In genomic region chr9:127388037-127388855, GRCh38 we compare ENCODE assay signal across 1 cellular context.
TF ChIP-seq lines count a peak whose summit lies in the region.

No MANE protein-coding gene starts in this region.

TF ChIP-seq in GM12878, 131 proteins besides CTCF, POLR2A, EP300 and RAD21 (continued from another document and continues in another):
- TF ChIP-seq ZNF687 (IDR thresholded peaks at IDR 0.05) (no peak), HSF1 (IDR thresholded peaks at IDR 0.05; ENCODE audit: low read depth, low read length) (no peak), POLR2AphosphoS5 (IDR thresholded peaks at IDR 0.05; ENCODE audit: low read length) (no peak), SKIL (IDR thresholded peaks at IDR 0.05; ENCODE audit: low read depth, poor library complexity, severe bottlenecking) (peak; percentile 98), BACH1 (IDR thresholded peaks at IDR 0.05; ENCODE audit: borderline replicate concordance) (0 out of 2 replicates have a peak, but pooled peaks have one; percentile 37), KLF5 (IDR thresholded peaks at IDR 0.05; ENCODE audit: partially characterized antibody) (no peak), EED (IDR thresholded peaks at IDR 0.05; ENCODE audit: low read depth) (peak; percentile 86), FOXK2 (IDR thresholded peaks at IDR 0.05) (no peak), ZNF207 (IDR thresholded peaks at IDR 0.05; ENCODE audit: borderline replicate concordance) (no peak), NR2F1 (conservative IDR thresholded peaks at IDR 0.05) (peak; percentile 73), SUPT20H (IDR thresholded peaks at IDR 0.05; ENCODE audit: borderline replicate concordance, control insufficient read depth, low read depth, low read length) (no peak), HCFC1 (IDR thresholded peaks at IDR 0.05; ENCODE audit: low read length) (no peak), BCL11A (IDR thresholded peaks at IDR 0.05; ENCODE audit: low read depth, low read length) (peak; percentile 92), IRF4 (IDR thresholded peaks at IDR 0.05; ENCODE audit: low read depth, low read length) (peak; percentile 59; the same call in 1 of the 2 replicates), CHD1 (IDR thresholded peaks at IDR 0.05; ENCODE audit: low read depth, low read length) (no peak), IKZF1 (conservative IDR thresholded peaks at IDR 0.05) (peak; percentile 85), IRF3 (IDR thresholded peaks at IDR 0.05) (no peak), NFYA (IDR thresholded peaks at IDR 0.05; ENCODE audit: borderline replicate concordance, low read depth, low read length) (no peak), CBX3 (IDR thresholded peaks at IDR 0.05; ENCODE audit: borderline replicate concordance, low read depth) (no peak), RELA (IDR thresholded peaks at IDR 0.05; ENCODE audit: borderline replicate concordance, partially characterized antibody) (peak; percentile 19), SIX5 (IDR thresholded peaks at IDR 0.05; ENCODE audit: low read depth, low read length, severe bottlenecking) (no peak), STAT3 (IDR thresholded peaks at IDR 0.05; ENCODE audit: low read depth, low read length) (0 out of 2 replicates have a peak, but pooled peaks have one; percentile 73), ASH2L (IDR thresholded peaks at IDR 0.05; ENCODE audit: borderline replicate concordance, low read depth) (no peak), E4F1 (IDR thresholded peaks at IDR 0.05; ENCODE audit: borderline replicate concordance, partially characterized antibody) (no peak), ZBTB11 (CRISPR knock-in tag; IDR thresholded peaks at IDR 0.05) (no peak), KAT2A (conservative IDR thresholded peaks at IDR 0.05; ENCODE audit: control insufficient read depth, low read depth, low read length) (no peak), CUX1 (IDR thresholded peaks at IDR 0.05; ENCODE audit: insufficient replicate concordance, low read depth, low read length) (no peak), CEBPB (IDR thresholded peaks at IDR 0.05; ENCODE audit: borderline replicate concordance in 1 of 2, low read depth in 2 of 2, low read length in 2 of 2) (peak in 1 of 2 experiments; percentile 99; a peak in 2 of 4 replicates), CBFB (IDR thresholded peaks at IDR 0.05; ENCODE audit: low read depth) (peak; percentile 99), RELB (IDR thresholded peaks at IDR 0.05; ENCODE audit: low read depth) (peak; percentile 96), GATAD2B (conservative IDR thresholded peaks at IDR 0.05; ENCODE audit: low read depth) (no peak), SMARCA5 (IDR thresholded peaks at IDR 0.05) (peak; percentile 70), ZNF274 (IDR thresholded peaks at IDR 0.05; ENCODE audit: insufficient read depth, insufficient read length) (no peak), PAX8 (IDR thresholded peaks at IDR 0.05) (no peak), USF2 (IDR thresholded peaks at IDR 0.05; ENCODE audit: borderline replicate concordance, low read depth, low read length) (no peak; the same call in 1 of the 2 replicates)
